ENCODE assay signal across 1 cellular context in genomic region chr1:1063945-1064831, GRCh38.
A peak's percentile ranks its signal among the peaks of the same experiment; 100 is the strongest.
TF ChIP-seq lines count a peak whose summit lies in the region.

No MANE protein-coding gene starts in this region.

TF ChIP-seq in HepG2, 621 proteins besides CTCF, POLR2A, EP300 and RAD21 (continued from another document and continues in another):
- TF ChIP-seq ZNF646 (CRISPR knock-in tag; IDR thresholded peaks at IDR 0.05), result no peak
- peak; percentile 87; the same call in 1 of the 2 replicates for TF ChIP-seq GLI4 (CRISPR knock-in tag; IDR thresholded peaks at IDR 0.05; ENCODE audit: borderline replicate concordance)
- no peak for TF ChIP-seq ZBTB26 (CRISPR knock-in tag; IDR thresholded peaks at IDR 0.05; ENCODE audit: borderline replicate concordance)
- TF ChIP-seq BORCS8-MEF2B (CRISPR knock-in tag; IDR thresholded peaks at IDR 0.05), result no peak
- TF ChIP-seq GMEB2 (CRISPR knock-in tag; IDR thresholded peaks at IDR 0.05; ENCODE audit: low read depth), result no peak
- TF ChIP-seq REL (CRISPR knock-in tag; conservative IDR thresholded peaks at IDR 0.05), result peak; percentile 83; the same call in 1 of the 2 replicates
- no peak for TF ChIP-seq ZNF30 (CRISPR knock-in tag; IDR thresholded peaks at IDR 0.05)
- 0 out of 2 replicates have a peak, but pooled peaks have one; percentile 20 for TF ChIP-seq ATF2 (CRISPR knock-in tag; IDR thresholded peaks at IDR 0.05)
- peak; percentile 74 for TF ChIP-seq ZBTB38 (CRISPR knock-in tag; IDR thresholded peaks at IDR 0.05)
- peak; percentile 83 for TF ChIP-seq ZNF670 (CRISPR knock-in tag; IDR thresholded peaks at IDR 0.05; ENCODE audit: borderline replicate concordance)
- no peak for TF ChIP-seq MTERF4 (CRISPR knock-in tag; IDR thresholded peaks at IDR 0.05)
- no peak for TF ChIP-seq TSC22D2 (CRISPR knock-in tag; IDR thresholded peaks at IDR 0.05; ENCODE audit: borderline replicate concordance)
- TF ChIP-seq SAP130 (CRISPR knock-in tag; IDR thresholded peaks at IDR 0.05; ENCODE audit: low read depth), result peak; percentile 97
- no peak for TF ChIP-seq ZNF263 (CRISPR knock-in tag; IDR thresholded peaks at IDR 0.05)
- no peak for TF ChIP-seq PHF8 (CRISPR knock-in tag; IDR thresholded peaks at IDR 0.05)
- no peak for TF ChIP-seq AFF4 (CRISPR knock-in tag; IDR thresholded peaks at IDR 0.05)
- no peak for TF ChIP-seq ZNF33B (CRISPR knock-in tag; IDR thresholded peaks at IDR 0.05)
- 0 out of 2 replicates have a peak, but pooled peaks have one; percentile 28 for TF ChIP-seq REXO4 (CRISPR knock-in tag; IDR thresholded peaks at IDR 0.05; ENCODE audit: borderline replicate concordance)
- no peak; the same call in 1 of the 2 replicates for TF ChIP-seq GZF1 (CRISPR knock-in tag; IDR thresholded peaks at IDR 0.05)
- TF ChIP-seq SRSF4 (IDR thresholded peaks at IDR 0.05; ENCODE audit: low read depth, low read length, poor library complexity, severe bottlenecking), result no peak
- TF ChIP-seq ZNF558 (CRISPR knock-in tag; IDR thresholded peaks at IDR 0.05; ENCODE audit: borderline replicate concordance), result peak; percentile 88
- TF ChIP-seq ZFYVE20 (CRISPR knock-in tag; IDR thresholded peaks at IDR 0.05; ENCODE audit: borderline replicate concordance, low read depth), result no peak
- TF ChIP-seq MED8 (CRISPR knock-in tag; IDR thresholded peaks at IDR 0.05; ENCODE audit: insufficient replicate concordance), result no peak
- TF ChIP-seq ATF7-NPFF (CRISPR knock-in tag; IDR thresholded peaks at IDR 0.05; ENCODE audit: low read depth), result peak; percentile 76; the same call in 1 of the 2 replicates
- no peak for TF ChIP-seq RBAK (CRISPR knock-in tag; IDR thresholded peaks at IDR 0.05)
- peak; percentile 63 for TF ChIP-seq POLR2G (IDR thresholded peaks at IDR 0.05; ENCODE audit: low read depth, low read length)
- TF ChIP-seq JUND (CRISPR knock-in tag; IDR thresholded peaks at IDR 0.05), result peak; percentile 95
- no peak for TF ChIP-seq U2AF2 (IDR thresholded peaks at IDR 0.05; ENCODE audit: low read depth, low read length)
- TF ChIP-seq NCOA1 (CRISPR knock-in tag; IDR thresholded peaks at IDR 0.05), result no peak
- peak; percentile 81 for TF ChIP-seq AGO1 (IDR thresholded peaks at IDR 0.05; ENCODE audit: low read depth, low read length, poor library complexity, severe bottlenecking)
- TF ChIP-seq ETV6 (CRISPR knock-in tag; conservative IDR thresholded peaks at IDR 0.05), result no peak
- no peak for TF ChIP-seq ZNF552 (CRISPR knock-in tag; IDR thresholded peaks at IDR 0.05; ENCODE audit: borderline replicate concordance)
- no peak for TF ChIP-seq ZNF292 (CRISPR knock-in tag; IDR thresholded peaks at IDR 0.05; ENCODE audit: borderline replicate concordance, low read depth)
- no peak; the same call in 1 of the 2 replicates for TF ChIP-seq SMC3 (IDR thresholded peaks at IDR 0.05; ENCODE audit: low read length)
- TF ChIP-seq ZNF672 (CRISPR knock-in tag; IDR thresholded peaks at IDR 0.05), result no peak
- TF ChIP-seq ARID5B (CRISPR knock-in tag; IDR thresholded peaks at IDR 0.05), result peak; percentile 45
- no peak for TF ChIP-seq EEA1 (CRISPR knock-in tag; IDR thresholded peaks at IDR 0.05; ENCODE audit: borderline replicate concordance)
- TF ChIP-seq DMAP1 (CRISPR knock-in tag; IDR thresholded peaks at IDR 0.05), result no peak
- no peak for TF ChIP-seq MXD1 (CRISPR knock-in tag; IDR thresholded peaks at IDR 0.05)
- TF ChIP-seq GMEB1 (CRISPR knock-in tag; IDR thresholded peaks at IDR 0.05; ENCODE audit: borderline replicate concordance), result peak; percentile 75
